Comparison of ENCODE assay signal across 27 cellular contexts in the genomic region with DNA sequence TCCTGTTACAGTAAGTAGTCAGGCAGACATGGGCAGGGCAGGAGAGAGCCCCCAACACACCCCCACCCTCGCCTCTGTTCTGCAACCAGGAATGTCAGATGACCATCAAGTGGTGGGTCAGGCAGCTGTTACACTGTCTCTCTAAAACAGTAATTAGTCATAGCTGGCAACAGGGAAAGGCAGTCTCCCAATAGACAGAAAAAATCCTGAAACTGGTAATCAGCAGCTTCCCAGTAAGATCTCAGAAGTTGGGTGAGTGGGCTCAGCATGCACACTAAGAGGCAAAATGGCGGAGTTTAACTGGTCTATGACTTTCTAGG.
"Had no signal": no experiment of that assay in that cellular context is flagged by ENCODE, and none has a peak within 500 bp of the region (broad histone marks: within the 10 kb centered on the region; RNA-seq: fewer than 3 reads in every experiment).

No MANE protein-coding gene starts in this region.

- H3K27ac ChIP-seq: RWPE1, SJSA1 had no signal

- H3K4me1 ChIP-seq: SJSA1 had no signal

- DNase-seq: activated CD4-positive, alpha-beta T cell treated with anti-CD3 and anti-CD28 coated beads for 48 hours; activated CD4-positive, alpha-beta T cell treated with anti-CD3 and anti-CD28 coated beads, Interleukin-2, amount 50 U/mL, for 4 hours; activated CD8-positive, alpha-beta memory T cell treated with anti-CD3 and anti-CD28 coated beads, Interleukin-2, amount 50 U/mL, for 48 hours; activated CD8-positive, alpha-beta T cell treated with anti-CD3 and anti-CD28 coated beads, Interleukin-2, amount 10 ng/mL, durations not matched to agents 7 days and 5 days; activated effector memory CD4-positive, alpha-beta T cell treated with anti-CD3 and anti-CD28 coated beads, Interleukin-2, amount 50 U/mL, for 16 hours; activated naive CD4-positive, alpha-beta T cell treated with anti-CD3 and anti-CD28 coated beads for 36 hours; activated naive CD8-positive, alpha-beta T cell treated with anti-CD3 and anti-CD28 coated beads for 36 hours; activated T-cell treated with anti-CD3 and anti-CD28 coated beads, Interleukin-2, amount 50 U/mL, for 1 hour; IMR-90; KG1; MV-4-11; NCI-H1092 treated with DMSO at 0.1 percent for 48 hours; NCI-H1417 treated with DMSO at 0.1 percent for 48 hours; NCI-H1694; NCI-H2029; NCI-H345; NCI-H510A; NCI-H526 treated with DMSO at 0.1 percent for 48 hours; NCI-H82; OCI-M1; Right ventricle myocardium superior; SW 1271 had no signal

- H3K4me3 ChIP-seq: SJSA1 had no signal

- ATAC-seq: activated CD4-positive, CD25-positive, alpha-beta regulatory T cell treated with anti-CD3 and anti-CD28 coated beads, Interleukin-2, amount 50 U/mL, for 24 hours; activated CD8-positive, alpha-beta T cell treated with anti-CD3 and anti-CD28 coated beads, Interleukin-2, amount 10 ng/mL, durations not matched to agents 7 days and 5 days; Panc1; SK-N-SH treated with all-trans-retinoic acid at 6 μM for 48 hours had no signal

- H3K36me3 ChIP-seq: SJSA1 had no signal
